ENCODE assay signal across 21 cellular contexts in genomic region chr10:44205072-44205471, GRCh38.
"Had no signal": no experiment of that assay in that cellular context is flagged by ENCODE, and none has a peak within 500 bp of the region (broad histone marks: within the 10 kb centered on the region; RNA-seq: fewer than 3 reads in every experiment).

No MANE protein-coding gene starts in this region.

- H3K4me1 ChIP-seq: esophagus squamous epithelium, upper lobe of right lung had no signal

- H3K9me3 ChIP-seq: esophagus squamous epithelium, SK-N-SH, upper lobe of right lung had no signal

- H3K27me3 Mint-ChIP-seq: activated naive CD8-positive, alpha-beta T cell treated with anti-CD3 and anti-CD28 coated beads for 36 hours had no signal

- H3K9me3 Mint-ChIP-seq: activated naive CD8-positive, alpha-beta T cell treated with anti-CD3 and anti-CD28 coated beads for 36 hours; natural killer cell treated with Interleukin-12 subunit alpha and Interleukin-12 subunit beta and Interleukin-15 and Interleukin-18, amount 100 ng/mL, for 72 hours; T-helper 2 cell treated with Interferon-gamma antibody and Interleukin-4, amounts not matched to agents 5 μg/mL and 100 μg/mL, for 36 hours had no signal

- DNase-seq: activated CD4-positive, alpha-beta T cell treated with anti-CD3 and anti-CD28 coated beads for 1 hour; activated CD4-positive, alpha-beta T cell treated with anti-CD3 and anti-CD28 coated beads, Interleukin-2, amount 50 U/mL, for 4 hours; activated CD8-positive, alpha-beta memory T cell treated with anti-CD3 and anti-CD28 coated beads for 24 hours; activated CD8-positive, alpha-beta memory T cell treated with anti-CD3 and anti-CD28 coated beads, Interleukin-2, amount 50 U/mL, for 48 hours; activated naive CD4-positive, alpha-beta T cell treated with Interleukin-2 at 50 U/mL for 16 hours; activated naive CD8-positive, alpha-beta T cell treated with anti-CD3 and anti-CD28 coated beads for 36 hours; activated T-cell treated with anti-CD3 and anti-CD28 coated beads, Interleukin-2, amount 50 U/mL, for 48 hours; cerebellar nuclear complex; esophagus squamous epithelium; glutamatergic neuron; hypothalamus; SK-N-SH; spleen; stimulated activated CD4-positive, alpha-beta T cell treated with anti-CD3 and anti-CD28 coated beads, Interleukin-4, amount 100 ng/mL, for 4 hours; stimulated activated naive CD8-positive, alpha-beta T cell treated with anti-CD3 and anti-CD28 coated beads, Interleukin-15, Interleukin-2, amounts not matched to agents 100 U/mL and 50 U/mL, for 24 hours; upper lobe of right lung had no signal

- H3K36me3 Mint-ChIP-seq: activated naive CD8-positive, alpha-beta T cell treated with anti-CD3 and anti-CD28 coated beads for 36 hours; natural killer cell treated with Interleukin-12 subunit alpha and Interleukin-12 subunit beta and Interleukin-15 and Interleukin-18, amount 100 ng/mL, for 72 hours had no signal

- H3K4me2 ChIP-seq: SK-N-SH had no signal

- H3K27me3 ChIP-seq: esophagus squamous epithelium, spleen, upper lobe of right lung had no signal

- H3K27ac ChIP-seq: coronary artery, esophagus squamous epithelium, spleen, upper lobe of right lung, VCaP had no signal

- H3K27ac Mint-ChIP-seq: activated naive CD8-positive, alpha-beta T cell treated with anti-CD3 and anti-CD28 coated beads for 36 hours; natural killer cell treated with Interleukin-12 subunit alpha and Interleukin-12 subunit beta and Interleukin-15 and Interleukin-18, amount 100 ng/mL, for 72 hours; T-helper 2 cell treated with Interferon-gamma antibody and Interleukin-4, amounts not matched to agents 5 μg/mL and 100 μg/mL, for 36 hours had no signal

- H3K4me1 Mint-ChIP-seq: activated naive CD8-positive, alpha-beta T cell treated with anti-CD3 and anti-CD28 coated beads for 36 hours had no signal

- FAIRE-seq: frontal cortex had no signal

- ATAC-seq: natural killer cell treated with Interleukin-12 subunit alpha and Interleukin-12 subunit beta and Interleukin-15 and Interleukin-18, amount 100 ng/mL, for 72 hours; stimulated activated naive CD8-positive, alpha-beta T cell treated with anti-CD3 and anti-CD28 coated beads, Interleukin-15, Interleukin-2, amounts not matched to agents 100 U/mL and 50 U/mL, for 24 hours; upper lobe of right lung had no signal

- H3K9ac ChIP-seq: SK-N-SH had no signal

- H3K36me3 ChIP-seq: esophagus squamous epithelium, spleen, upper lobe of right lung had no signal

- H3K4me3 ChIP-seq: coronary artery, esophagus squamous epithelium, spleen, upper lobe of right lung had no signal

- H3K4me3 Mint-ChIP-seq: activated naive CD8-positive, alpha-beta T cell treated with anti-CD3 and anti-CD28 coated beads for 36 hours; natural killer cell treated with Interleukin-12 subunit alpha and Interleukin-12 subunit beta and Interleukin-15 and Interleukin-18, amount 100 ng/mL, for 72 hours; T-helper 2 cell treated with Interferon-gamma antibody and Interleukin-4, amounts not matched to agents 5 μg/mL and 100 μg/mL, for 36 hours had no signal
